Comparison of ENCODE assay signal across 9 cellular contexts in the genomic region with DNA sequence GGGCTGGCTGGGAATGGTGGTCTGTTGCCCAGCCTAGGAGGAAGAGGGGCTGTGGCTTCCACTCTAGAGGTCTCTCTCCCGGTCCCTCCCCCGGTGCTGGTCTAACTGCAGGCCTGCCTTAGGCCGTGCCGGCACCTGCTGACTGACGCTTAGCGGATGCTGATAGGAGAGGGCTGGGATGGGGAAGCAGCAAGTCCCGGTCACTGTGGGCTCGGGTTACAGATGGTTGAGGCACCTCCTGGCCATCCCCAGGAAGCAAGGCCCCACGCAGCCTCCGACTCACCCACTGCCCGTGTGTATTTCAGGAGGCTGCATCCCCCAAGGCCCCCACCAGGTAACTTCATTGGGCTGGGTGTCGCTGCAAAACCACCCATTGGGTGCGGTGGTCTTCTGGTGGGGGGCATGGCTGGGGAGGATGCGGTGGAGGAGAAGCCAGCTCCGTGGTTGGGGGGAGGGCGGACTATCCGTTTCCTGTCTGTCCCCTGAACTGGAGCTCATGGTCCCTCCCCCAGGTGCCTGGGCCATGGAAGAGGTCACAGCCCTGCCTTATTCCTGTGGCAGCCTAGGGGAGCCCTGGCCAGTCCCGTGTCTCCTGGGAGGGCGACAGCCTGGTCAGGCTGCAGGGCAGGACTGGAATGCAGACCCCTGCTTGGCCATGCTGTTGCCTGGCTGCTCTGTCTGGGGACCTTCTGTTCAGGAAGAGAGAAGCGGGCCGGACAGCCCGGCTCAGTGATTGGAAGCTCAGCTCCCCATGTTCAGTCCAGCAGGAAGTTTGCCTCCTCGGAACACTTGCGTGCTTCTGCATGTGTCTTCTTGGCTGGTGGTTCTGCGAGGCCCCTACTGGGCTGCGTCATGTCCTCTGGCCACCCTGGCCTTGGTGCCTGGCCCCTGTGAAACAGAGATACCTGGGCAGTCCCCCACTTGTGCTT.
A peak's percentile ranks its signal among the peaks of the same experiment; 100 is the strongest.
DNase-seq lines count a peak whose midpoint lies in the region; ATAC-seq and TF ChIP-seq lines count a peak whose summit lies in the region.
"Had no signal": no experiment of that assay in that cellular context is flagged by ENCODE, and none has a peak within 500 bp of the region (broad histone marks: within the 10 kb centered on the region; RNA-seq: fewer than 3 reads in every experiment).

No MANE protein-coding gene starts in this region.

- H3K9me3 ChIP-seq in NT2/D1 (ENCODE audit: insufficient read depth, low read length) (no peaks in the 10 kb centered on the region), esophagus muscularis mucosa (no peaks in the 10 kb centered on the region)

- peaks cover 31% of the 10 kb centered on the region for H3K36me3 Mint-ChIP-seq in activated CD4-positive, alpha-beta T cell treated with anti-CD3 and anti-CD28 coated beads, Interleukin-2, amount 10 ng/mL, durations not matched to agents 7 days and 5 days (ENCODE audit: low read depth)
- H3K36me3 Mint-ChIP-seq in stimulated activated memory B cell treated with anti-CD40 and anti-IgM and Interleukin-4, amounts not matched to agents 10 μg/mL and 1 μg/mL and 100 μg/mL, for 72 hours: no peaks in the 10 kb centered on the region

- no peaks in the 10 kb centered on the region for H3K27me3 Mint-ChIP-seq in activated CD4-positive, alpha-beta T cell treated with anti-CD3 and anti-CD28 coated beads, Interleukin-2, amount 10 ng/mL, durations not matched to agents 7 days and 5 days
- no peaks in the 10 kb centered on the region for H3K27me3 Mint-ChIP-seq in stimulated activated memory B cell treated with anti-CD40 and anti-IgM and Interleukin-4, amounts not matched to agents 10 μg/mL and 1 μg/mL and 100 μg/mL, for 72 hours

- H3K4me1 Mint-ChIP-seq in activated CD4-positive, alpha-beta T cell treated with anti-CD3 and anti-CD28 coated beads, Interleukin-2, amount 10 ng/mL, durations not matched to agents 7 days and 5 days: peaks cover 73% of the 10 kb centered on the region
- peaks cover 29% of the 10 kb centered on the region for H3K4me1 Mint-ChIP-seq in stimulated activated memory B cell treated with anti-CD40 and anti-IgM and Interleukin-4, amounts not matched to agents 10 μg/mL and 1 μg/mL and 100 μg/mL, for 72 hours

- intact Hi-C loops in esophagus muscularis mucosa (cut with DNase I): no loop called here

- H3K36me3 ChIP-seq in NT2/D1 (ENCODE audit: insufficient read depth, insufficient read length, low read length) (peaks cover 50% of the 10 kb centered on the region), esophagus muscularis mucosa (peaks cover 0 to 5% (median 0%) of the 10 kb centered on the region in 4 donors)

- H3K4me3 ChIP-seq in NT2/D1 (ENCODE audit: insufficient read length, low read depth): no peak overlapping the region
- no peak overlapping the region for H3K4me3 ChIP-seq in esophagus muscularis mucosa

- H3K9ac ChIP-seq in NT2/D1 (ENCODE audit: insufficient read length, low read depth): peak overlapping the region; percentile 69

- CTCF ChIA-PET in activated CD4-positive, alpha-beta T cell treated with anti-CD3 and anti-CD28 coated beads, Interleukin-2, amount 10 ng/mL, durations not matched to agents 7 days and 5 days (lab: Charles Lee): interaction anchor here (0.8 to 6.5 kb wide), 6 partner anchors 10 to 49 kb away, joined by 3 to 56 read pairs (median 16); no protein-coding TSS in a partner anchor

- TF ChIP-seq CTCF in esophagus muscularis mucosa (IDR thresholded peaks at IDR 0.05): no peak

- POLR2A ChIA-PET in activated CD4-positive, alpha-beta T cell treated with anti-CD3 and anti-CD28 coated beads, Interleukin-2, amount 10 ng/mL, durations not matched to agents 7 days and 5 days (lab: Charles Lee): no interaction called here

- H3K4me3 Mint-ChIP-seq in activated CD4-positive, alpha-beta T cell treated with anti-CD3 and anti-CD28 coated beads, Interleukin-2, amount 10 ng/mL, durations not matched to agents 7 days and 5 days: peak overlapping the region; percentile 39
- no peak overlapping the region for H3K4me3 Mint-ChIP-seq in stimulated activated memory B cell treated with anti-CD40 and anti-IgM and Interleukin-4, amounts not matched to agents 10 μg/mL and 1 μg/mL and 100 μg/mL, for 72 hours

- TF ChIP-seq POLR2A in esophagus muscularis mucosa (IDR thresholded peaks at IDR 0.05; ENCODE audit: low read depth): no peak

- ATAC-seq in stimulated activated memory B cell treated with anti-CD40 and anti-IgM and Interleukin-4, amounts not matched to agents 10 μg/mL and 1 μg/mL and 100 μg/mL, for 72 hours: no peak
- no peak for ATAC-seq in HG02884 (IDR thresholded peaks at IDR 0.05; ENCODE audit: unreplicated experiment)

- no peaks in the 10 kb centered on the region for H3K9me3 Mint-ChIP-seq in activated CD4-positive, alpha-beta T cell treated with anti-CD3 and anti-CD28 coated beads, Interleukin-2, amount 10 ng/mL, durations not matched to agents 7 days and 5 days
- no peaks in the 10 kb centered on the region for H3K9me3 Mint-ChIP-seq in stimulated activated memory B cell treated with anti-CD40 and anti-IgM and Interleukin-4, amounts not matched to agents 10 μg/mL and 1 μg/mL and 100 μg/mL, for 72 hours

- 60% methylated on average over 12 of the region's 26 CpGs for WGBS in esophagus muscularis mucosa

- no peak for TF ChIP-seq EP300 in esophagus muscularis mucosa (IDR thresholded peaks at IDR 0.05)

- peak overlapping the region; percentile 85 for H3K27ac Mint-ChIP-seq in activated CD4-positive, alpha-beta T cell treated with anti-CD3 and anti-CD28 coated beads, Interleukin-2, amount 10 ng/mL, durations not matched to agents 7 days and 5 days
- H3K27ac Mint-ChIP-seq in stimulated activated memory B cell treated with anti-CD40 and anti-IgM and Interleukin-4, amounts not matched to agents 10 μg/mL and 1 μg/mL and 100 μg/mL, for 72 hours: peak overlapping the region; percentile 87

- H3K27me3 ChIP-seq in NT2/D1 (ENCODE audit: insufficient read depth, insufficient read length) (no peaks in the 10 kb centered on the region), esophagus muscularis mucosa (no peaks in the 10 kb centered on the region)

- H3K4me1 ChIP-seq in NT2/D1 (ENCODE audit: insufficient read depth, insufficient read length) (peaks cover 52% of the 10 kb centered on the region), esophagus muscularis mucosa (peaks cover 59 to 100% (median 100%) of the 10 kb centered on the region in 4 donors)

- H3K27ac ChIP-seq in esophagus muscularis mucosa (replicated peaks in 1 of 4): peak overlapping the region; percentile 96 to 99 (median 98)

- no peak for DNase-seq in activated CD4-positive, alpha-beta T cell treated with anti-CD3 and anti-CD28 coated beads, Interleukin-2, amount 10 ng/mL, durations not matched to agents 7 days and 5 days
- DNase-seq in activated CD4-positive, alpha-beta T cell treated with anti-CD3 and anti-CD28 coated beads for 48 hours: no peak
- DNase-seq in NT2/D1 (ENCODE audit: low read depth, low spot score): peak; percentile 57
- no peak for DNase-seq in esophagus muscularis mucosa (ENCODE audit: extremely low spot score)
- no peak for DNase-seq in COLO829 (ENCODE audit: low spot score)
- DNase-seq in cerebellum (ENCODE audit: low spot score): no peak
- DNase-seq: NCI-H187 treated with DMSO at 0.1 percent for 48 hours had no signal
